ENCODE assay signal across 13 cellular contexts in the genomic region with DNA sequence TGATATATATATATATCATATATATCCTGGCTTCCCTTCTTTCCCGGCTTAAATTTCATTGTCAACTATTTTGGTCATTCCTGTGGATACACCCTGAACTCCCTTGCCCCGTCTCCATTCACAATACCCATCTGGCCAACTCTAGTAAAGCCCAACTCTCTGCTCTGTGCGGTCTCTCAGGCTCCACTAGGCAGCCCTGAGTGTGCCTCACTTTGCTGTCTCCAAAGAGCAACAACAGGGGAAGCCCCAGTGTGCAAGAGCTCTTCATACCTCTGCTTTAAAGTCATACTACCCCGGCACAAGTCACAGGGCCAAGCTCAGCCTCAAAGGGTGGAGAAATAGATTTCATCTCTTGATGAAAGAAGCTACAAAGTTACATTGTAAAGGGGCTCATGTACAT. TPM values are rescaled to one million over a fixed set of nuclear protein-coding genes. Genes with fewer than 3 reads are reported as not detected.
DNase-seq lines count a peak whose midpoint lies in the region; ATAC-seq and TF ChIP-seq lines count a peak whose summit lies in the region.
"Had no signal": no experiment of that assay in that cellular context is flagged by ENCODE, and none has a peak within 500 bp of the region (broad histone marks: within the 10 kb centered on the region; RNA-seq: fewer than 3 reads in every experiment).

No MANE protein-coding gene starts in this region.

- peak overlapping the region in 1 of 4 donors; percentile 14 for H3K27ac ChIP-seq in gastroesophageal sphincter
- H3K27ac ChIP-seq: neutrophil, suprapubic skin had no signal

- H3K9me3 ChIP-seq in gastroesophageal sphincter = no peaks in the 10 kb centered on the region
- H3K9me3 ChIP-seq: neutrophil, suprapubic skin had no signal

- H3K4me3 ChIP-seq in gastroesophageal sphincter = no peak overlapping the region
- H3K4me3 ChIP-seq: suprapubic skin had no signal

- CTCF ChIA-PET in activated CD8-positive, alpha-beta T cell treated with anti-CD3 and anti-CD28 coated beads for 36 hours (lab: Charles Lee) = interaction anchor here (0.7 to 1.5 kb wide), 3 partner anchors 19 to 773 kb away, joined by 4 to 8 read pairs (median 4); partner anchors contain the start of gene FEM1B
- CTCF ChIA-PET in activated CD8-positive, alpha-beta T cell treated with anti-CD3 and anti-CD28 coated beads, Interleukin-2, amount 10 ng/mL, durations not matched to agents 7 days and 5 days (lab: Charles Lee) = interaction anchor here (0.6 to 2.2 kb wide), 3 partner anchors 11 to 47 kb away, joined by 3 to 11 read pairs (median 3); no protein-coding TSS in a partner anchor
- CTCF ChIA-PET in activated CD4-positive, alpha-beta T cell treated with anti-CD3 and anti-CD28 coated beads, Interleukin-2, amount 10 ng/mL, durations not matched to agents 7 days and 5 days (lab: Charles Lee) = interaction anchor here (0.6 kb wide), 1 partner anchor 1193 kb away, joined by 3 read pairs; no protein-coding TSS in a partner anchor

- peaks cover 5% of the 10 kb centered on the region for H3K4me1 Mint-ChIP-seq in activated CD8-positive, alpha-beta T cell treated with anti-CD3 and anti-CD28 coated beads for 36 hours (ENCODE audit: low read depth)
- H3K4me1 Mint-ChIP-seq in activated CD8-positive, alpha-beta T cell treated with anti-CD3 and anti-CD28 coated beads, Interleukin-2, amount 10 ng/mL, durations not matched to agents 7 days and 5 days (ENCODE audit: low read depth) = peaks cover 12% of the 10 kb centered on the region
- H3K4me1 Mint-ChIP-seq in activated CD4-positive, alpha-beta T cell treated with anti-CD3 and anti-CD28 coated beads, Interleukin-2, amount 10 ng/mL, durations not matched to agents 7 days and 5 days = peaks cover 14% of the 10 kb centered on the region

- 52 to 60% methylated on average over 2 to 3 of the region's 4 CpGs for WGBS in gastroesophageal sphincter (ENCODE audit: low coverage in 1 of 2), 2 donors

- H3K27me3 ChIP-seq in gastroesophageal sphincter = no peaks in the 10 kb centered on the region
- H3K27me3 ChIP-seq: suprapubic skin had no signal

- no peak overlapping the region for H3K4me3 Mint-ChIP-seq in activated CD8-positive, alpha-beta T cell treated with anti-CD3 and anti-CD28 coated beads for 36 hours
- H3K4me3 Mint-ChIP-seq in activated CD8-positive, alpha-beta T cell treated with anti-CD3 and anti-CD28 coated beads, Interleukin-2, amount 10 ng/mL, durations not matched to agents 7 days and 5 days = no peak overlapping the region
- H3K4me3 Mint-ChIP-seq in activated CD4-positive, alpha-beta T cell treated with anti-CD3 and anti-CD28 coated beads, Interleukin-2, amount 10 ng/mL, durations not matched to agents 7 days and 5 days = no peak overlapping the region

- H3K27ac Mint-ChIP-seq in activated CD8-positive, alpha-beta T cell treated with anti-CD3 and anti-CD28 coated beads for 36 hours = no peak overlapping the region
- H3K27ac Mint-ChIP-seq in activated CD8-positive, alpha-beta T cell treated with anti-CD3 and anti-CD28 coated beads, Interleukin-2, amount 10 ng/mL, durations not matched to agents 7 days and 5 days = no peak overlapping the region
- H3K27ac Mint-ChIP-seq in activated CD4-positive, alpha-beta T cell treated with anti-CD3 and anti-CD28 coated beads, Interleukin-2, amount 10 ng/mL, durations not matched to agents 7 days and 5 days = peak overlapping the region; percentile 44

- no peaks in the 10 kb centered on the region for H3K36me3 ChIP-seq in gastroesophageal sphincter
- H3K36me3 ChIP-seq: neutrophil, suprapubic skin had no signal

- POLR2A ChIA-PET in activated CD8-positive, alpha-beta T cell treated with anti-CD3 and anti-CD28 coated beads for 36 hours (lab: Charles Lee) = interaction anchor here (0.8 to 1.5 kb wide), 2 partner anchors 19 to 37 kb away, joined by 3 read pairs; partner anchors contain the start of gene FEM1B
- POLR2A ChIA-PET in activated CD8-positive, alpha-beta T cell treated with anti-CD3 and anti-CD28 coated beads, Interleukin-2, amount 10 ng/mL, durations not matched to agents 7 days and 5 days (lab: Charles Lee) = interaction anchor here (0.6 to 0.9 kb wide), 2 partner anchors 19 to 22 kb away, joined by 3 to 8 read pairs; partner anchors contain the start of gene FEM1B
- POLR2A ChIA-PET in activated CD4-positive, alpha-beta T cell treated with anti-CD3 and anti-CD28 coated beads, Interleukin-2, amount 10 ng/mL, durations not matched to agents 7 days and 5 days (lab: Charles Lee) = interaction anchor here (0.6 kb wide), 1 partner anchor 33 kb away, joined by 3 read pairs; no protein-coding TSS in a partner anchor

- no peaks in the 10 kb centered on the region for H3K9me3 Mint-ChIP-seq in activated CD8-positive, alpha-beta T cell treated with anti-CD3 and anti-CD28 coated beads for 36 hours
- H3K9me3 Mint-ChIP-seq in activated CD8-positive, alpha-beta T cell treated with anti-CD3 and anti-CD28 coated beads, Interleukin-2, amount 10 ng/mL, durations not matched to agents 7 days and 5 days (ENCODE audit: insufficient read depth) = no peaks in the 10 kb centered on the region
- no peaks in the 10 kb centered on the region for H3K9me3 Mint-ChIP-seq in activated CD4-positive, alpha-beta T cell treated with anti-CD3 and anti-CD28 coated beads, Interleukin-2, amount 10 ng/mL, durations not matched to agents 7 days and 5 days

- peak; percentile 63 for DNase-seq in activated CD8-positive, alpha-beta T cell treated with anti-CD3 and anti-CD28 coated beads for 36 hours
- no peak for DNase-seq in activated CD8-positive, alpha-beta T cell treated with anti-CD3 and anti-CD28 coated beads, Interleukin-2, amount 10 ng/mL, durations not matched to agents 7 days and 5 days
- DNase-seq in activated CD4-positive, alpha-beta T cell treated with anti-CD3 and anti-CD28 coated beads, Interleukin-2, amount 10 ng/mL, durations not matched to agents 7 days and 5 days = no peak
- peak; percentile 29 for DNase-seq in stimulated activated naive CD8-positive, alpha-beta T cell treated with anti-CD3 and anti-CD28 coated beads, Interleukin-15, Interleukin-2, amounts not matched to agents 100 U/mL and 50 U/mL, for 24 hours
- no peak for DNase-seq in NCI-H748 treated with DMSO at 0.1 percent for 48 hours (lab: John Stamatoyannopoulos, UW)
- DNase-seq in T-helper 9 cell = no peak
- DNase-seq: cortex of kidney, Kasumi-1 had no signal

- no peaks in the 10 kb centered on the region for H3K36me3 Mint-ChIP-seq in activated CD8-positive, alpha-beta T cell treated with anti-CD3 and anti-CD28 coated beads for 36 hours (ENCODE audit: low read depth)
- no peaks in the 10 kb centered on the region for H3K36me3 Mint-ChIP-seq in activated CD8-positive, alpha-beta T cell treated with anti-CD3 and anti-CD28 coated beads, Interleukin-2, amount 10 ng/mL, durations not matched to agents 7 days and 5 days (ENCODE audit: low read depth)
- no peaks in the 10 kb centered on the region for H3K36me3 Mint-ChIP-seq in activated CD4-positive, alpha-beta T cell treated with anti-CD3 and anti-CD28 coated beads, Interleukin-2, amount 10 ng/mL, durations not matched to agents 7 days and 5 days (ENCODE audit: low read depth)

- intact Hi-C loops in activated CD8-positive, alpha-beta T cell treated with anti-CD3 and anti-CD28 coated beads for 36 hours (cut with micrococcal nuclease) = no loop called here

- peaks cover 0 to 18% (median 3%) of the 10 kb centered on the region in 3 donors for H3K4me1 ChIP-seq in gastroesophageal sphincter

- TF ChIP-seq EP300 in gastroesophageal sphincter (IDR thresholded peaks at IDR 0.05) = no peak

- H3K27me3 Mint-ChIP-seq in activated CD8-positive, alpha-beta T cell treated with anti-CD3 and anti-CD28 coated beads for 36 hours = peaks cover 5% of the 10 kb centered on the region
- peaks cover 25% of the 10 kb centered on the region for H3K27me3 Mint-ChIP-seq in activated CD8-positive, alpha-beta T cell treated with anti-CD3 and anti-CD28 coated beads, Interleukin-2, amount 10 ng/mL, durations not matched to agents 7 days and 5 days (ENCODE audit: low read depth)
- H3K27me3 Mint-ChIP-seq in activated CD4-positive, alpha-beta T cell treated with anti-CD3 and anti-CD28 coated beads, Interleukin-2, amount 10 ng/mL, durations not matched to agents 7 days and 5 days = peaks cover 22% of the 10 kb centered on the region

- TF ChIP-seq POLR2A in gastroesophageal sphincter (IDR thresholded peaks at IDR 0.05) = no peak

- ATAC-seq in activated CD8-positive, alpha-beta T cell treated with anti-CD3 and anti-CD28 coated beads for 36 hours = peak; percentile 95
- ATAC-seq in activated CD8-positive, alpha-beta T cell treated with anti-CD3 and anti-CD28 coated beads, Interleukin-2, amount 10 ng/mL, durations not matched to agents 7 days and 5 days = no peak
- ATAC-seq in gastroesophageal sphincter = peak; percentile 61
- ATAC-seq in stimulated activated naive CD8-positive, alpha-beta T cell treated with anti-CD3 and anti-CD28 coated beads, Interleukin-15, Interleukin-2, amounts not matched to agents 100 U/mL and 50 U/mL, for 24 hours = peak; percentile 95
- no peak for ATAC-seq in HG03095 (IDR thresholded peaks at IDR 0.05; ENCODE audit: unreplicated experiment)
- ATAC-seq: Right ventricle myocardium inferior had no signal

- no peak for TF ChIP-seq CTCF in activated CD8-positive, alpha-beta T cell treated with anti-CD3 and anti-CD28 coated beads for 36 hours (IDR thresholded peaks at IDR 0.05)
- no peak for TF ChIP-seq CTCF in gastroesophageal sphincter (IDR thresholded peaks at IDR 0.05)

RNA-seq across cellular contexts. Expression of gene FEM1B, which starts 18.9 kb away (rescaled TPM):
- total RNA-seq in activated CD8-positive, alpha-beta T cell treated with anti-CD3 and anti-CD28 coated beads for 36 hours = 10 to 100 TPM; 37.1 to 44.4 TPM
- 10 to 100 TPM; 45.1 to 50.7 TPM for total RNA-seq in activated CD8-positive, alpha-beta T cell treated with anti-CD3 and anti-CD28 coated beads, Interleukin-2, amount 10 ng/mL, durations not matched to agents 7 days and 5 days
- 10 to 100 TPM; 51.7 to 66.3 TPM for total RNA-seq in activated CD4-positive, alpha-beta T cell treated with anti-CD3 and anti-CD28 coated beads, Interleukin-2, amount 10 ng/mL, durations not matched to agents 7 days and 5 days
- total RNA-seq in gastroesophageal sphincter = 10 to 100 TPM; 64.8 to 71.7 (median 67.5) TPM

RNA-seq across cellular contexts. Expression of gene CLN6, which starts 29.2 kb away (rescaled TPM):
- total RNA-seq in activated CD8-positive, alpha-beta T cell treated with anti-CD3 and anti-CD28 coated beads for 36 hours = 10 to 100 TPM; 43.1 to 47.2 TPM
- 10 to 100 TPM; 64.5 to 69.7 TPM for total RNA-seq in activated CD8-positive, alpha-beta T cell treated with anti-CD3 and anti-CD28 coated beads, Interleukin-2, amount 10 ng/mL, durations not matched to agents 7 days and 5 days
- 10 to 100 TPM; 57.6 to 61.9 TPM for total RNA-seq in activated CD4-positive, alpha-beta T cell treated with anti-CD3 and anti-CD28 coated beads, Interleukin-2, amount 10 ng/mL, durations not matched to agents 7 days and 5 days
- 10 to 100 TPM in 3 of 4 donors, 1 to 10 TPM in 1; 6.1 to 14.9 (median 13.3) TPM for total RNA-seq in gastroesophageal sphincter

RNA-seq across cellular contexts. Expression of gene CALML4, which starts 53.6 kb away (rescaled TPM):
- total RNA-seq in activated CD8-positive, alpha-beta T cell treated with anti-CD3 and anti-CD28 coated beads for 36 hours = 1 to 10 TPM; 6.9 to 7.3 TPM
- total RNA-seq in activated CD8-positive, alpha-beta T cell treated with anti-CD3 and anti-CD28 coated beads, Interleukin-2, amount 10 ng/mL, durations not matched to agents 7 days and 5 days = 10 to 100 TPM in 1 of 2 experiments, 1 to 10 TPM in 1; 9.6 to 11.7 TPM
- 10 to 100 TPM; 11.2 to 13.5 TPM for total RNA-seq in activated CD4-positive, alpha-beta T cell treated with anti-CD3 and anti-CD28 coated beads, Interleukin-2, amount 10 ng/mL, durations not matched to agents 7 days and 5 days
- total RNA-seq in gastroesophageal sphincter = 10 to 100 TPM; 16.8 to 77.8 (median 48.9) TPM

Comparison
In these comparisons a context has a peak if more than half of its experiments do, and no peak if none do; other contexts are left out.
1. ATAC-seq: peak in activated CD8-positive, alpha-beta T cell treated with anti-CD3 and anti-CD28 coated beads for 36 hours (single experiment), gastroesophageal sphincter (single experiment) and stimulated activated naive CD8-positive, alpha-beta T cell treated with anti-CD3 and anti-CD28 coated beads, Interleukin-15, Interleukin-2, amounts not matched to agents 100 U/mL and 50 U/mL, for 24 hours (single experiment); none in activated CD8-positive, alpha-beta T cell treated with anti-CD3 and anti-CD28 coated beads, Interleukin-2, amount 10 ng/mL, durations not matched to agents 7 days and 5 days (single experiment) and HG03095 (single experiment).
2. DNase-seq: peak in activated CD8-positive, alpha-beta T cell treated with anti-CD3 and anti-CD28 coated beads for 36 hours (single experiment) and stimulated activated naive CD8-positive, alpha-beta T cell treated with anti-CD3 and anti-CD28 coated beads, Interleukin-15, Interleukin-2, amounts not matched to agents 100 U/mL and 50 U/mL, for 24 hours (single experiment); none in activated CD8-positive, alpha-beta T cell treated with anti-CD3 and anti-CD28 coated beads, Interleukin-2, amount 10 ng/mL, durations not matched to agents 7 days and 5 days (single experiment), activated CD4-positive, alpha-beta T cell treated with anti-CD3 and anti-CD28 coated beads, Interleukin-2, amount 10 ng/mL, durations not matched to agents 7 days and 5 days (single experiment), NCI-H748 treated with DMSO at 0.1 percent for 48 hours (single experiment) and T-helper 9 cell (single experiment).